Comparison of ENCODE assay signal across 8 cellular contexts in the genomic region with DNA sequence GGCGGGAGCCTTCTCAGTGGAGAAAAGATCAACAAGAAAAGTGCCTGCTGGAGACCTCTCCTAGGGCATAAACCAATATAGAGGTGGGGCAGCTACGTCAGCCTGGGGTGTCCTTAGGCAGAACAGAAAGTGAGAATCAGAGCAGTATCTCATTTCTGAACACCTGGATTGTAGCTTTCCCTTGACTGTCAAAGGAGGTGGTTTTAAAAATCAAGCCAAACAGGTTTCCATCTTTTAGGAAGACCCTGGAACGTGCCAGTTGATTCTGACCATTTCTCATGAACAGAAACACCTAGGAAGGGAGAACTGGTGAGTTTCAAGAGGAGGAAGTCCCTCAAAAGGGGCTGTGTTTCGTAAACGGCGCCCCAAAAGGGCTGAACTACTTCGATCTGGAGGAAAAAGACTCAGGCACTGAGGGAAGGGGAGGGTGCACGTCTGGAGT. TPM values are rescaled to one million over a fixed set of nuclear protein-coding genes. Genes with fewer than 3 reads are reported as not detected.
DNase-seq lines count a peak whose midpoint lies in the region; ATAC-seq and TF ChIP-seq lines count a peak whose summit lies in the region.
"Not testable (repeated sequence)": the region's sequence is repeated elsewhere in the genome, so short reads cannot be mapped to it uniquely, and the experiment has no call there.

No MANE protein-coding gene starts in this region.

- POLR2A ChIA-PET in T-cell (lab: Charles Lee): not testable (repeated sequence)

- ATAC-seq in T-cell (replicated peaks in 1 of 4); activated T-helper 17 cell treated with anti-CD3 and anti-CD28 coated beads, Interleukin-2, amount 50 U/mL, for 72 hours (replicated peaks): not testable (repeated sequence)

- peak; percentile 12 for DNase-seq in Calu3
- peak; percentile 5 to 73 (median 43) for DNase-seq in T-cell
- DNase-seq in dorsolateral prefrontal cortex; osteocyte (ENCODE audit: extremely low spot score, unreplicated experiment): not testable (repeated sequence)
- DNase-seq in stomach: peak; percentile 51

- H3K9me3 Mint-ChIP-seq in Calu3 (ENCODE audit: low read depth, unreplicated experiment); T-cell; activated T-helper 17 cell treated with anti-CD3 and anti-CD28 coated beads, Interleukin-2, amount 50 U/mL, for 72 hours; osteocyte (ENCODE audit: unreplicated experiment): not testable (repeated sequence)

- peaks cover 13 to 54% (median 34%) of the 10 kb centered on the region in 4 donors for H3K4me1 ChIP-seq in stomach

- H3K4me3 ChIP-seq in dorsolateral prefrontal cortex (peak overlapping the region; percentile 36 to 96 (median 85)), iPS-18c (ENCODE audit: insufficient read depth, low read depth, low read length) (peak overlapping the region; percentile 82; the same call in 1 of the 2 replicates), stomach (peak overlapping the region; percentile 70 to 94 (median 78))

- not testable (repeated sequence) for TF ChIP-seq CTCF in Calu3 (IDR thresholded peaks at IDR 0.05; ENCODE audit: unreplicated experiment); dorsolateral prefrontal cortex (IDR thresholded peaks at IDR 0.05 in 54 of 56, conservative IDR thresholded peaks at IDR 0.05 in 2 of 56; ENCODE audit: low read depth in 1 of 56, partially characterized antibody in 56 of 56); osteocyte (IDR thresholded peaks at IDR 0.05); stomach (IDR thresholded peaks at IDR 0.05)

- H3K4me3 Mint-ChIP-seq in Calu3 (ENCODE audit: low read depth, unreplicated experiment): peak overlapping the region; percentile 98
- H3K4me3 Mint-ChIP-seq in T-cell: peak overlapping the region; percentile 95 to 99 (median 96)
- peak overlapping the region; percentile 99 for H3K4me3 Mint-ChIP-seq in activated T-helper 17 cell treated with anti-CD3 and anti-CD28 coated beads, Interleukin-2, amount 50 U/mL, for 72 hours
- peak overlapping the region; percentile 81 for H3K4me3 Mint-ChIP-seq in osteocyte (ENCODE audit: unreplicated experiment)

- H3K36me3 ChIP-seq in KOPT-K1 (ENCODE audit: insufficient read depth, low read length); stomach: not testable (repeated sequence)

- TF ChIP-seq POLR2A in stomach (IDR thresholded peaks at IDR 0.05): not testable (repeated sequence)

- H3K4me1 Mint-ChIP-seq in Calu3 (ENCODE audit: low read depth, unreplicated experiment): peaks cover 15% of the 10 kb centered on the region
- peaks cover 48 to 63% (median 54%) of the 10 kb centered on the region in 3 donors for H3K4me1 Mint-ChIP-seq in T-cell
- peaks cover 18% of the 10 kb centered on the region for H3K4me1 Mint-ChIP-seq in activated T-helper 17 cell treated with anti-CD3 and anti-CD28 coated beads, Interleukin-2, amount 50 U/mL, for 72 hours
- H3K4me1 Mint-ChIP-seq in osteocyte (ENCODE audit: unreplicated experiment): peaks cover 29% of the 10 kb centered on the region

- not testable (repeated sequence) for TF ChIP-seq EP300 in stomach (IDR thresholded peaks at IDR 0.05)

- H3K27ac Mint-ChIP-seq in Calu3 (ENCODE audit: unreplicated experiment) (peak overlapping the region; percentile 100), T-cell (peak overlapping the region; percentile 98 to 99), osteocyte (ENCODE audit: unreplicated experiment) (peak overlapping the region; percentile 88)
- H3K27ac Mint-ChIP-seq in activated T-helper 17 cell treated with anti-CD3 and anti-CD28 coated beads, Interleukin-2, amount 50 U/mL, for 72 hours: peak overlapping the region; percentile 99

- intact Hi-C loops in Calu3 (cut with micrococcal nuclease; ENCODE audit: unreplicated experiment): loop anchor here (2.0 to 5.0 kb wide), 5 partner anchors 47 to 153 kb away; no protein-coding TSS in a partner anchor
- intact Hi-C loops in dorsolateral prefrontal cortex (cut with DNase I); stomach (cut with DNase I; ENCODE audit: low total_unique reads): not testable (repeated sequence)

- H3K27ac ChIP-seq in KOPT-K1 (ENCODE audit: low read depth, low read length, poor library complexity, severe bottlenecking): peak overlapping the region; percentile 88
- peak overlapping the region in 52 of 59 donors; percentile 6 to 95 (median 78) for H3K27ac ChIP-seq in dorsolateral prefrontal cortex
- peak overlapping the region; percentile 79 to 99 (median 97) for H3K27ac ChIP-seq in stomach

- not testable (repeated sequence) for H3K27me3 ChIP-seq in dorsolateral prefrontal cortex, stomach

- CTCF ChIA-PET in Calu3 (lab: Charles Lee); T-cell (lab: Charles Lee): not testable (repeated sequence)

- H3K36me3 Mint-ChIP-seq in Calu3 (ENCODE audit: insufficient read depth, unreplicated experiment): peaks cover 38% of the 10 kb centered on the region
- peaks cover 13% of the 10 kb centered on the region for H3K36me3 Mint-ChIP-seq in T-cell
- H3K36me3 Mint-ChIP-seq in activated T-helper 17 cell treated with anti-CD3 and anti-CD28 coated beads, Interleukin-2, amount 50 U/mL, for 72 hours (ENCODE audit: low read depth): peaks cover 22% of the 10 kb centered on the region
- not testable (repeated sequence) for H3K36me3 Mint-ChIP-seq in osteocyte (ENCODE audit: unreplicated experiment)

- BruUV-seq in Calu3 (replicated peaks; lab: Mats Ljungman, UMichigan): not testable (repeated sequence)

- H3K27me3 Mint-ChIP-seq in Calu3 (ENCODE audit: unreplicated experiment); T-cell; activated T-helper 17 cell treated with anti-CD3 and anti-CD28 coated beads, Interleukin-2, amount 50 U/mL, for 72 hours; osteocyte (ENCODE audit: unreplicated experiment): not testable (repeated sequence)

- not testable (repeated sequence) for H3K9me3 ChIP-seq in KOPT-K1 (ENCODE audit: insufficient read depth, low read length, poor library complexity, severe bottlenecking); iPS-18c (ENCODE audit: control insufficient read depth, insufficient read depth, low read length); stomach

- WGBS in stomach, 5 donors: 16 to 30% (median 21%) methylated on average over 8 of the region's 8 CpGs

RNA-seq across cellular contexts. Expression of gene PARP8, which starts 0.7 kb away (rescaled TPM):
- 42.7 and 44.1 TPM in 2 replicates for total RNA-seq in Calu3 (2022)
- total RNA-seq in T-cell: 100 to 1,000 TPM in 4 of 5 donors, 10 to 100 TPM in 1; 92.8 to 252 (median 136) TPM
- 10 to 100 TPM; 32.4 to 57.2 TPM for total RNA-seq in activated T-helper 17 cell treated with anti-CD3 and anti-CD28 coated beads, Interleukin-2, amount 50 U/mL, for 72 hours
- total RNA-seq in dorsolateral prefrontal cortex: 10 to 100 TPM; 27.2 to 67.7 (median 51.2) TPM
- 23.9 and 24.8 TPM in 2 replicates for total RNA-seq in osteocyte
- 10 to 100 TPM in 4 of 5 donors, 1 to 10 TPM in 1; 6.7 to 54.2 (median 31.7) TPM for total RNA-seq in stomach
- polyA plus RNA-seq in stomach: 10 to 100 TPM in 2 of 3 donors, 1 to 10 TPM in 1; 8.3 to 15.0 (median 10.1) TPM
